In the genomic region with DNA sequence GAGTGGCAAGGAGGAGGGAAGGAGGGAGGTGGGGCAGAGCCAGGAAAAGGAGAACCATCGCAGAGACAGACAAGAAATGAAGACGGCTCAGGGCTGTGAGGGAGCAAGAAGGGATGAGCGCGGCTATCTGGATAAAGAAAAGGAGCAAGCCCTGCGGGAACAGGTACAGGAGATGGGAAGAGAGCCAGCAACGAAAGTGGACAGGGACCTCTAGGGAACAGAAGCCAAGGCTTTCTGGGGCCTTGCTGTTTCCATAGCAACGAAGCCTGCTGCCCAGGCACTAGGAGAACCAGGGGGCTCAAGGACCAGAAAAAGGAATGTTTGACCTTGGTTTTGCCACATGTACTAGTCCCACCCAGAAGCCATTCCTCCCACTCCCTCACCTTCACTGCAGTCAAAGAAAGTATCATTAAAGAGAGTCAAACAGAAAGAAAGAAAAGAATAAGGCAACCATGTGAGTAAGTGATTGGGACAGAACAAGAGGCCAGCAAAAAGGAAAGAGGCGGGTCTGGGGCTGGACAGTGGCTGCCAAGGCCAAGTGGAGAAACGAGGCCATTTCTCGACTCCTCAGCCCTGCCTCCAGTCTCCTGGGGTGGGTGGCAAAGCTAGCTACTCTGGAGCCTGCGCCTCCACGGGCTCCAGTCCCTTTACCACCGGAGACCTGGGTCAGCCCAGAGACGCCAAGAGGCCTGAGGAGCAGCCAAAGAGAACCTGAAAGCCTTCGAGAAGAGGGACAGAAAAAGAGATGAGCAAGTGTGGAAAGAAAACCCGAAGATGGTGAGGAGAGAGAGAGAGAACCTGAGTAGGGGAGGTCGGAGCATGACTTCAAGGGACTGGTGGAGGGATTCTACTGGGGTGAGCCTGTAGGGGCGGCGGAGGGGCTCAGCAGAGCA, we compare ENCODE assay signal across 10 cellular contexts. TPM values are rescaled to one million over a fixed set of nuclear protein-coding genes. Genes with fewer than 3 reads are reported as not detected.
DNase-seq lines count a peak whose midpoint lies in the region; ATAC-seq and TF ChIP-seq lines count a peak whose summit lies in the region.
"Had no signal": no experiment of that assay in that cellular context is flagged by ENCODE, and none has a peak within 500 bp of the region (broad histone marks: within the 10 kb centered on the region; RNA-seq: fewer than 3 reads in every experiment).

No MANE protein-coding gene starts in this region.

- H3K36me3 ChIP-seq in SK-N-MC (ENCODE audit: insufficient read depth, low read length), result no peaks in the 10 kb centered on the region
- H3K36me3 ChIP-seq in right atrium auricular region, result no peaks in the 10 kb centered on the region
- no peaks in the 10 kb centered on the region for H3K36me3 ChIP-seq in sigmoid colon

- H3K4me3 ChIP-seq in SK-N-MC (peak overlapping the region; percentile 81), right atrium auricular region (peak overlapping the region in 1 of 2 donors; percentile 50), sigmoid colon (peak overlapping the region in 2 of 4 donors; percentile 42 to 46)

- no peaks in the 10 kb centered on the region for H3K9me3 ChIP-seq in SK-N-MC (ENCODE audit: low read depth, low read length)
- H3K9me3 ChIP-seq in right atrium auricular region, result no peaks in the 10 kb centered on the region
- H3K9me3 ChIP-seq in sigmoid colon, result no peaks in the 10 kb centered on the region

- WGBS in sigmoid colon, 2 donors, result 51 to 59% methylated on average over 19 of the region's 19 CpGs

- in situ Hi-C loops in G401 (cut with HindIII; ENCODE audit: low sequenced_read_pairs), result no loop called here

- TF ChIP-seq EP300 in sigmoid colon (IDR thresholded peaks at IDR 0.05), result no peak

- H3K27me3 ChIP-seq in right atrium auricular region, result no peaks in the 10 kb centered on the region
- H3K27me3 ChIP-seq in sigmoid colon, result peaks cover 0 to 2% (median 0%) of the 10 kb centered on the region in 3 donors

- no peak for TF ChIP-seq CTCF in right atrium auricular region (IDR thresholded peaks at IDR 0.05)
- no peak for TF ChIP-seq CTCF in sigmoid colon (IDR thresholded peaks at IDR 0.05)

- DNase-seq in G401 (ENCODE audit: low spot score) (peak; percentile 84), SK-N-MC (ENCODE audit: low read depth, low spot score) (no peak), right atrium auricular region (ENCODE audit: low spot score) (no peak), sigmoid colon (no peak), NCI-H510A treated with DMSO at 0.1 percent for 48 hours (lab: John Stamatoyannopoulos, UW) (no peak), 8988T (no peak)

- no peak for TF ChIP-seq POLR2A in sigmoid colon (IDR thresholded peaks at IDR 0.05)

- H3K9ac ChIP-seq in SK-N-MC (ENCODE audit: insufficient read length), result no peak overlapping the region

- intact Hi-C loops in sigmoid colon (cut with DNase I), result loop anchor here (1.0 kb wide), 1 partner anchor 35 kb away; the partner anchor contains the start of gene NRXN2

- H3K4me1 ChIP-seq in right atrium auricular region, result peaks cover 0 to 17% of the 10 kb centered on the region in 2 donors
- peaks cover 0 to 24% (median 20%) of the 10 kb centered on the region in 4 donors for H3K4me1 ChIP-seq in sigmoid colon

- no peak for ATAC-seq in HG03108 (IDR thresholded peaks at IDR 0.05; ENCODE audit: unreplicated experiment)
- no peak for ATAC-seq in HG03095 (IDR thresholded peaks at IDR 0.05; ENCODE audit: unreplicated experiment)

- H3K27ac ChIP-seq in SK-N-MC (no peak overlapping the region), right atrium auricular region (peak overlapping the region; percentile 49 to 70), sigmoid colon (peak overlapping the region; percentile 48 to 77 (median 72))

RNA-seq across cellular contexts. Expression of gene NRXN2, which starts 35.1 kb away (rescaled TPM):
- 16.7 and 24.1 TPM in 2 replicates for total RNA-seq in G401 (2014; rRNA removed; shearing (Covaris generic))
- 1 to 10 TPM in 1 of 2 donors, under 1 TPM in 1; 0.85 to 1.4 TPM for total RNA-seq in right atrium auricular region
- total RNA-seq in sigmoid colon, result 10 to 100 TPM in 2 of 4 donors, 1 to 10 TPM in 2; 6.8 to 20.5 (median 13.7) TPM
- 1 to 10 TPM in 2 of 3 donors, under 1 TPM in 1; 0.23 to 4.9 (median 3.0) TPM for polyA plus RNA-seq in sigmoid colon
- total RNA-seq: dermis microvascular lymphatic vessel endothelial cell had no signal

RNA-seq across cellular contexts. Expression of gene RASGRP2, which starts 56.1 kb away (rescaled TPM):
- total RNA-seq in G401 (2014; rRNA removed; shearing (Covaris generic)), result 0.62 and 1.9 TPM in 2 replicates
- total RNA-seq in right atrium auricular region (10 to 100 TPM; 28.1 to 30.4 TPM), sigmoid colon (10 to 100 TPM; 26.7 to 77.0 (median 27.8) TPM)
- polyA plus RNA-seq in sigmoid colon, result 100 to 1,000 TPM in 1 of 3 donors, 1 to 10 TPM in 2; 2.1 to 101 (median 4.8) TPM
- polyA plus RNA-seq: mammary epithelial cell had no signal
